23 cellular contexts compared by ENCODE assay signal in genomic region chr10:15516284-15516956, GRCh38.
"Had no signal": no experiment of that assay in that cellular context is flagged by ENCODE, and none has a peak within 500 bp of the region (broad histone marks: within the 10 kb centered on the region; RNA-seq: fewer than 3 reads in every experiment).

No MANE protein-coding gene starts in this region.

- H3K4me1 Mint-ChIP-seq: IgD-negative memory B cell had no signal

- H3K4me3 Mint-ChIP-seq: IgD-negative memory B cell had no signal

- H3K27ac Mint-ChIP-seq: IgD-negative memory B cell had no signal

- H3K4me2 ChIP-seq: KMS-11, SK-N-SH had no signal

- DNase-seq: Kasumi-1, MM.1S, NCI-H1092 treated with DMSO at 0.1 percent for 48 hours, NCI-H1436, NCI-H187, NCI-H2029, NCI-H2081 treated with DMSO at 0.1 percent for 48 hours, NCI-H2171, NCI-H226, NCI-H446, NCI-H510A, NCI-H524 treated with DMSO at 0.1 percent for 48 hours, NCI-H69, NCI-H774, SHP77, SK-N-SH had no signal

- H3K27ac ChIP-seq: HL-60, KMS-11, RWPE1 had no signal

- H3K9ac ChIP-seq: KMS-11, SK-N-SH had no signal

- FAIRE-seq: HTR-8/SVneo, K562 had no signal

- ATAC-seq: K562, Panc1 had no signal

- H3K4me3 ChIP-seq: K562 had no signal

- H3K9me3 ChIP-seq: SK-N-SH had no signal

- H3K36me3 Mint-ChIP-seq: IgD-negative memory B cell had no signal
